In the genomic region with DNA sequence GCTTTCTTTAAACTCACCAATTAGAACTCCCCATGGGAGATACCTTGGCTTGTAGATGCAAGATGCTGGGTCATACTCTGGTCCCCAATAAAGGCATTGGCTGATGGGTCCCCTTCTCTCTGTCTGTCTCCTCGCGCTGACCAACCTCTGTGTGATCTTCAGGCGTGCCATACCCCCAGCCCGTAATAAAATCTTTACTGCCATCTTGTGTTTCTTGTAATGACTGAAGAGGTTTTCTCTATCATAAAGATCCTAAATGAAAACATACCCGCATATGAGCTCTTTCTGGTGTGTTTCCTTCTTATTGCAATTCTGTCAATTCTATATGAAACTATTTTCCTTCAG, we compare ENCODE assay signal across 9 cellular contexts. TPM values are rescaled to one million over a fixed set of nuclear protein-coding genes. Genes with fewer than 3 reads are reported as not detected.
"Had no signal": no experiment of that assay in that cellular context is flagged by ENCODE, and none has a peak within 500 bp of the region (broad histone marks: within the 10 kb centered on the region; RNA-seq: fewer than 3 reads in every experiment).

No MANE protein-coding gene starts in this region.

RNA-seq across cellular contexts. Expression of a gene that starts 24.4 kb away (rescaled TPM):
- total RNA-seq: activated CD4-positive, alpha-beta memory T cell treated with anti-CD3 and anti-CD28 coated beads for 36 hours; activated CD4-positive, alpha-beta T cell treated with anti-CD3 and anti-CD28 coated beads, Interleukin-2, amount 10 ng/mL, durations not matched to agents 24 days and 14 days; activated naive CD4-positive, alpha-beta T cell treated with anti-CD3 and anti-CD28 coated beads for 36 hours; activated naive CD8-positive, alpha-beta T cell treated with anti-CD3 and anti-CD28 coated beads for 36 hours; activated T-helper 1 cell treated with anti-CD3 and anti-CD28 coated beads, Interleukin-12 subunit alpha, Interleukin-12 subunit beta, Interleukin-2, Interleukin-4 antibody, amounts not matched to agents 30 ng/mL and 10 ng/mL and 1 ng/mL, durations not matched to agents 14 hours and 24 hours and 36 hours; activated T-helper 2 cell treated with anti-CD3 and anti-CD28 coated beads, Interferon-gamma antibody, Interleukin-2, Interleukin-4, amounts not matched to agents 10 μg/mL and 5 μg/mL and 100 μg/mL, durations not matched to agents 14 hours and 24 hours and 36 hours; chondrocyte; dermis blood vessel endothelial cell; glomerular endothelial cell had no signal
